ENCODE assay signal across 13 cellular contexts in genomic region chr15:36323607-36324006, GRCh38.
"Had no signal": no experiment of that assay in that cellular context is flagged by ENCODE, and none has a peak within 500 bp of the region (broad histone marks: within the 10 kb centered on the region; RNA-seq: fewer than 3 reads in every experiment).

No MANE protein-coding gene starts in this region.

- H3K9ac ChIP-seq: neural progenitor cell had no signal

- H3K36me3 ChIP-seq: adrenal gland, brain microvascular endothelial cell, lower lobe of right lung, neural progenitor cell, ovary, tibial nerve, vagina had no signal

- H3K4me3 ChIP-seq: adrenal gland, lower lobe of right lung, neural progenitor cell, ovary, tibial nerve, vagina had no signal

- DNase-seq: activated CD4-positive, alpha-beta T cell treated with anti-CD3 and anti-CD28 coated beads, Interleukin-2, amount 50 U/mL, for 1 hour; activated naive CD4-positive, alpha-beta T cell treated with anti-CD3 and anti-CD28 coated beads, Interleukin-2, amount 10 ng/mL, durations not matched to agents 7 days and 5 days; adrenal gland; brain microvascular endothelial cell; effector memory CD8-positive, alpha-beta T cell; lower lobe of right lung; ovary had no signal

- H3K4me1 ChIP-seq: adrenal gland, lower lobe of right lung, neural progenitor cell, tibial nerve, vagina had no signal

- H3K4me3 Mint-ChIP-seq: activated naive CD4-positive, alpha-beta T cell treated with anti-CD3 and anti-CD28 coated beads, Interleukin-2, amount 10 ng/mL, durations not matched to agents 7 days and 5 days; effector memory CD8-positive, alpha-beta T cell; mesothelial cell of epicardium; neural progenitor cell had no signal

- H3K36me3 Mint-ChIP-seq: activated naive CD4-positive, alpha-beta T cell treated with anti-CD3 and anti-CD28 coated beads, Interleukin-2, amount 10 ng/mL, durations not matched to agents 7 days and 5 days; mesothelial cell of epicardium; neural progenitor cell had no signal

- H3K27ac ChIP-seq: adrenal gland, brain microvascular endothelial cell, epithelial cell of prostate, lower lobe of right lung, neural progenitor cell, ovary, tibial nerve, vagina had no signal

- H3K27ac Mint-ChIP-seq: activated naive CD4-positive, alpha-beta T cell treated with anti-CD3 and anti-CD28 coated beads, Interleukin-2, amount 10 ng/mL, durations not matched to agents 7 days and 5 days; activated T-helper 2 cell treated with anti-CD3 and anti-CD28 coated beads, Interferon-gamma antibody, Interleukin-2, Interleukin-4, amounts not matched to agents 10 μg/mL and 5 μg/mL and 100 μg/mL, durations not matched to agents 14 hours and 24 hours and 36 hours; effector memory CD8-positive, alpha-beta T cell; mesothelial cell of epicardium; neural progenitor cell had no signal

- H3K4me1 Mint-ChIP-seq: activated naive CD4-positive, alpha-beta T cell treated with anti-CD3 and anti-CD28 coated beads, Interleukin-2, amount 10 ng/mL, durations not matched to agents 7 days and 5 days; neural progenitor cell had no signal

- H3K27me3 ChIP-seq: adrenal gland, brain microvascular endothelial cell, neural progenitor cell, ovary, tibial nerve, vagina had no signal

- H3K9me3 ChIP-seq: lower lobe of right lung, ovary, tibial nerve, vagina had no signal

- H3K9me3 Mint-ChIP-seq: neural progenitor cell had no signal

- H3K27me3 Mint-ChIP-seq: activated naive CD4-positive, alpha-beta T cell treated with anti-CD3 and anti-CD28 coated beads, Interleukin-2, amount 10 ng/mL, durations not matched to agents 7 days and 5 days; effector memory CD8-positive, alpha-beta T cell had no signal

- ATAC-seq: effector memory CD8-positive, alpha-beta T cell; lower lobe of right lung had no signal
